ENCODE assay signal across 8 cellular contexts in genomic region chr11:118820412-118821357, GRCh38. TPM values are rescaled to one million over a fixed set of nuclear protein-coding genes. Genes with fewer than 3 reads are reported as not detected.
A peak's percentile ranks its signal among the peaks of the same experiment; 100 is the strongest.
DNase-seq lines count a peak whose midpoint lies in the region; ATAC-seq and TF ChIP-seq lines count a peak whose summit lies in the region.

No MANE protein-coding gene starts in this region.

- TF ChIP-seq CTCF in ascending aorta (IDR thresholded peaks at IDR 0.05) (no peak), liver (IDR thresholded peaks at IDR 0.05; ENCODE audit: low read depth, low read length, missing input control) (no peak), upper lobe of right lung (IDR thresholded peaks at IDR 0.05) (no peak)

- H3K36me3 Mint-ChIP-seq in IgD-negative memory B cell, result no peaks in the 10 kb centered on the region

- H3K9me3 Mint-ChIP-seq in IgD-negative memory B cell, result no peaks in the 10 kb centered on the region

- no peaks in the 10 kb centered on the region for H3K27me3 ChIP-seq in ascending aorta
- no peaks in the 10 kb centered on the region for H3K27me3 ChIP-seq in liver (ENCODE audit: control insufficient read depth in 4 of 4, insufficient read depth in 4 of 4, low read length in 3 of 4)
- no peaks in the 10 kb centered on the region for H3K27me3 ChIP-seq in upper lobe of right lung

- H3K36me3 ChIP-seq in ascending aorta (no peaks in the 10 kb centered on the region), liver (ENCODE audit: control insufficient read depth in 4 of 4, insufficient read depth in 3 of 4, low read depth in 1 of 4, low read length in 3 of 4) (no peaks in the 10 kb centered on the region), upper lobe of right lung (no peaks in the 10 kb centered on the region)

- intact Hi-C loops in ascending aorta (cut with DNase I) (loop anchor here (1.0 to 5.0 kb wide), 3 partner anchors 20 to 52 kb away; no protein-coding TSS in a partner anchor), upper lobe of right lung (cut with DNase I) (no loop called here)

- peak; percentile 54 to 57 for TF ChIP-seq RAD21 in liver (IDR thresholded peaks at IDR 0.05)

- H3K4me1 Mint-ChIP-seq in IgD-negative memory B cell, result peaks cover 35 to 43% (median 40%) of the 10 kb centered on the region in 3 donors

- H3K4me1 ChIP-seq in ascending aorta (peaks cover 0 to 8% of the 10 kb centered on the region in 2 donors), liver (ENCODE audit: control insufficient read depth in 4 of 4, insufficient read depth in 4 of 4, low read length in 3 of 4) (peaks cover 2 to 9% (median 5%) of the 10 kb centered on the region in 4 donors), upper lobe of right lung (no peaks in the 10 kb centered on the region)

- 48% methylated on average over 14 of the region's 14 CpGs for WGBS in liver

- H3K4me3 ChIP-seq in ascending aorta (no peak overlapping the region), liver (ENCODE audit: low read depth in 1 of 3, low read length in 3 of 3) (no peak overlapping the region), upper lobe of right lung (no peak overlapping the region)

- H3K27ac ChIP-seq in ascending aorta (peak overlapping the region; percentile 56 to 66), liver (ENCODE audit: low read depth in 1 of 2, low read length in 2 of 2) (peak overlapping the region; percentile 74 to 78), upper lobe of right lung (no peak overlapping the region)

- H3K27ac Mint-ChIP-seq in IgD-negative memory B cell, result peak overlapping the region; percentile 90 to 98 (median 95)

- ATAC-seq in GM18502 (IDR thresholded peaks at IDR 0.05; ENCODE audit: poor library complexity, unreplicated experiment) (peak; percentile 88), GM21529 (IDR thresholded peaks at IDR 0.05; ENCODE audit: unreplicated experiment) (peak; percentile 92), upper lobe of right lung (peak; percentile 97)

- H3K9ac ChIP-seq in liver (ENCODE audit: low read depth in 1 of 2, low read length in 2 of 2), result peak overlapping the region in 1 of 2 donors; percentile 47

- H3K4me3 Mint-ChIP-seq in IgD-negative memory B cell, result peak overlapping the region; percentile 71 to 90 (median 80)

- H3K9me3 ChIP-seq in ascending aorta (no peaks in the 10 kb centered on the region), liver (ENCODE audit: control insufficient read depth in 4 of 4, low read length in 3 of 4) (no peaks in the 10 kb centered on the region), upper lobe of right lung (no peaks in the 10 kb centered on the region)

- peak; percentile 64 to 95 for DNase-seq in ascending aorta (ENCODE audit: low spot score in 2 of 2)
- peak; percentile 87 for DNase-seq in upper lobe of right lung
- no peak for DNase-seq in SIG-M5 (lab: John Stamatoyannopoulos, UW)
- DNase-seq in stimulated activated CD8-positive, alpha-beta memory T cell treated with anti-CD3 and anti-CD28 coated beads, Interleukin-4, amount 100 ng/mL, for 48 hours, result no peak

- no peaks in the 10 kb centered on the region for H3K27me3 Mint-ChIP-seq in IgD-negative memory B cell

TF ChIP-seq in liver, 16 proteins besides CTCF, POLR2A, EP300 and RAD21:
- TF ChIP-seq FOXA1 (IDR thresholded peaks at IDR 0.05) (no peak), FOXA2 (IDR thresholded peaks at IDR 0.05) (no peak), TAF1 (conservative IDR thresholded peaks at IDR 0.05) (no peak), ZBTB33 (IDR thresholded peaks at IDR 0.05) (peak; percentile 58), RXRA (IDR thresholded peaks at IDR 0.05) (peak; percentile 83 to 94), HNF4G (IDR thresholded peaks at IDR 0.05) (peak; percentile 52), NR2F2 (IDR thresholded peaks at IDR 0.05) (no peak), SP1 (IDR thresholded peaks at IDR 0.05) (peak; percentile 87), HNF4A (conservative IDR thresholded peaks at IDR 0.05) (peak; percentile 80 to 90), GABPA (IDR thresholded peaks at IDR 0.05 in 1 of 2, conservative IDR thresholded peaks at IDR 0.05 in 1 of 2) (no peak), MAX (IDR thresholded peaks at IDR 0.05) (peak; percentile 40), EGR1 (IDR thresholded peaks at IDR 0.05; ENCODE audit: low read depth in 2 of 2) (no peak), JUND (IDR thresholded peaks at IDR 0.05) (peak in 1 of 2 donors; percentile 55), YY1 (IDR thresholded peaks at IDR 0.05) (peak; percentile 71)
- TF ChIP-seq, protein P1, sequence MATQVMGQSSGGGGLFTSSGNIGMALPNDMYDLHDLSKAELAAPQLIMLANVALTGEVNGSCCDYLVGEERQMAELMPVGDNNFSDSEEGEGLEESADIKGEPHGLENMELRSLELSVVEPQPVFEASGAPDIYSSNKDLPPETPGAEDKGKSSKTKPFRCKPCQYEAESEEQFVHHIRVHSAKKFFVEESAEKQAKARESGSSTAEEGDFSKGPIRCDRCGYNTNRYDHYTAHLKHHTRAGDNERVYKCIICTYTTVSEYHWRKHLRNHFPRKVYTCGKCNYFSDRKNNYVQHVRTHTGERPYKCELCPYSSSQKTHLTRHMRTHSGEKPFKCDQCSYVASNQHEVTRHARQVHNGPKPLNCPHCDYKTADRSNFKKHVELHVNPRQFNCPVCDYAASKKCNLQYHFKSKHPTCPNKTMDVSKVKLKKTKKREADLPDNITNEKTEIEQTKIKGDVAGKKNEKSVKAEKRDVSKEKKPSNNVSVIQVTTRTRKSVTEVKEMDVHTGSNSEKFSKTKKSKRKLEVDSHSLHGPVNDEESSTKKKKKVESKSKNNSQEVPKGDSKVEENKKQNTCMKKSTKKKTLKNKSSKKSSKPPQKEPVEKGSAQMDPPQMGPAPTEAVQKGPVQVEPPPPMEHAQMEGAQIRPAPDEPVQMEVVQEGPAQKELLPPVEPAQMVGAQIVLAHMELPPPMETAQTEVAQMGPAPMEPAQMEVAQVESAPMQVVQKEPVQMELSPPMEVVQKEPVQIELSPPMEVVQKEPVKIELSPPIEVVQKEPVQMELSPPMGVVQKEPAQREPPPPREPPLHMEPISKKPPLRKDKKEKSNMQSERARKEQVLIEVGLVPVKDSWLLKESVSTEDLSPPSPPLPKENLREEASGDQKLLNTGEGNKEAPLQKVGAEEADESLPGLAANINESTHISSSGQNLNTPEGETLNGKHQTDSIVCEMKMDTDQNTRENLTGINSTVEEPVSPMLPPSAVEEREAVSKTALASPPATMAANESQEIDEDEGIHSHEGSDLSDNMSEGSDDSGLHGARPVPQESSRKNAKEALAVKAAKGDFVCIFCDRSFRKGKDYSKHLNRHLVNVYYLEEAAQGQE (IDR thresholded peaks at IDR 0.05), result peak; percentile 62
- TF ChIP-seq, protein P2, sequence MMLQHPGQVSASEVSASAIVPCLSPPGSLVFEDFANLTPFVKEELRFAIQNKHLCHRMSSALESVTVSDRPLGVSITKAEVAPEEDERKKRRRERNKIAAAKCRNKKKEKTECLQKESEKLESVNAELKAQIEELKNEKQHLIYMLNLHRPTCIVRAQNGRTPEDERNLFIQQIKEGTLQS (IDR thresholded peaks at IDR 0.05), result no peak
TF ChIP-seq in liver: peak in this region for 9.

RNA-seq across cellular contexts. Expression of gene DDX6, which starts 29.7 kb away (rescaled TPM):
- polyA plus RNA-seq in IgD-negative memory B cell (81.9 TPM), liver (10 to 100 TPM; 11.3 to 13.2 TPM)
- total RNA-seq in ascending aorta (25.9 TPM), liver (10 to 100 TPM; 74.5 to 98.4 TPM), upper lobe of right lung (115 TPM)

Comparison
In these comparisons a context has a peak if more than half of its experiments do, and no peak if none do; other contexts are left out.
1. DNase-seq: peak in ascending aorta (2 of 2) and upper lobe of right lung (single experiment); none in SIG-M5 (single experiment) and stimulated activated CD8-positive, alpha-beta memory T cell treated with anti-CD3 and anti-CD28 coated beads, Interleukin-4, amount 100 ng/mL, for 48 hours (single experiment).
2. Peak in every context shown above with its lines, with median percentiles within 50 percentile points of each other: ATAC-seq.